ENCODE assay signal across 1 cellular context in genomic region chr12:6228535-6229223, GRCh38.
TF ChIP-seq lines count a peak whose summit lies in the region.

No MANE protein-coding gene starts in this region.

TF ChIP-seq in endothelial cell of umbilical vein, 7 proteins besides CTCF, POLR2A, EP300 and RAD21:
- no peak for TF ChIP-seq POLR2AphosphoS5 (IDR thresholded peaks at IDR 0.05; ENCODE audit: insufficient read depth, low read depth, low read length)
- no peak for TF ChIP-seq GATA2 (IDR thresholded peaks at IDR 0.05; ENCODE audit: insufficient read depth, insufficient read length, low read depth, low read length)
- TF ChIP-seq, protein P1, sequence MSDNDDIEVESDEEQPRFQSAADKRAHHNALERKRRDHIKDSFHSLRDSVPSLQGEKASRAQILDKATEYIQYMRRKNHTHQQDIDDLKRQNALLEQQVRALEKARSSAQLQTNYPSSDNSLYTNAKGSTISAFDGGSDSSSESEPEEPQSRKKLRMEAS (IDR thresholded peaks at IDR 0.05; ENCODE audit: insufficient read depth, insufficient read length): no peak
- TF ChIP-seq MYC (IDR thresholded peaks at IDR 0.05; ENCODE audit: low read depth, low read length): no peak
- no peak for TF ChIP-seq EZH2 (IDR thresholded peaks at IDR 0.05; ENCODE audit: borderline replicate concordance, low read depth, low read length, severe bottlenecking)
- no peak for TF ChIP-seq FOS (IDR thresholded peaks at IDR 0.05; ENCODE audit: borderline replicate concordance, insufficient read depth, low read length)
- no peak for TF ChIP-seq JUN (IDR thresholded peaks at IDR 0.05; ENCODE audit: borderline replicate concordance, insufficient read depth, insufficient read length, low read depth)
